ENCODE assay signal across 9 cellular contexts in the genomic region with DNA sequence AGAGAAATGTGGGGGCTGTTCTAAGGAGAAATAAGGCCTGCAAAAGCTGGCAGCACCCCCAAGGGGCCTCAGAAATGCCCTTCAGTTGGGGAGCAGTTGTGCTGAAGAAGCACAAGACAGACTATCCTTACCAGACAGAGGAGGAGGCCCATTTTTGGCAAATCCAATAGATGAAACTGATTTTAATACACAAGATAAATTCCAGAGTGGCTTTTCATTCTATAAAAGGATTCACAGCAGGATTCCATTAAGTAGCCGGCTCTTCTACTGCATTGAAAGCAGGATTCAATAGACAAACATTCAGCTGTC. TPM values are rescaled to one million over a fixed set of nuclear protein-coding genes. Genes with fewer than 3 reads are reported as not detected.
DNase-seq lines count a peak whose midpoint lies in the region; ATAC-seq and TF ChIP-seq lines count a peak whose summit lies in the region.
"Had no signal": no experiment of that assay in that cellular context is flagged by ENCODE, and none has a peak within 500 bp of the region (broad histone marks: within the 10 kb centered on the region; RNA-seq: fewer than 3 reads in every experiment).

No MANE protein-coding gene starts in this region.

- H3K9me3 ChIP-seq in cardiac muscle cell (ENCODE audit: low read depth) (no peaks in the 10 kb centered on the region), transverse colon (no peaks in the 10 kb centered on the region)
- H3K9me3 ChIP-seq: Caco-2 had no signal

- in situ Hi-C loops in transverse colon (cut with MboI; ENCODE audit: low pct_ligation_motif_present in 1 of 4, low pct_unique_long_range_greater_than_20kb in 1 of 4, low sequenced_read_pairs in 3 of 4) = no loop called here

- no peaks in the 10 kb centered on the region for H3K27me3 Mint-ChIP-seq in activated T-helper 2 cell treated with anti-CD3 and anti-CD28 coated beads, Interferon-gamma antibody, Interleukin-2, Interleukin-4, amounts not matched to agents 10 μg/mL and 5 μg/mL and 100 μg/mL, durations not matched to agents 14 hours and 24 hours and 36 hours (ENCODE audit: low read depth)
- no peaks in the 10 kb centered on the region for H3K27me3 Mint-ChIP-seq in mesothelial cell of epicardium (ENCODE audit: low read depth)

- peak overlapping the region; percentile 90 for H3K4me3 Mint-ChIP-seq in activated T-helper 2 cell treated with anti-CD3 and anti-CD28 coated beads, Interferon-gamma antibody, Interleukin-2, Interleukin-4, amounts not matched to agents 10 μg/mL and 5 μg/mL and 100 μg/mL, durations not matched to agents 14 hours and 24 hours and 36 hours (ENCODE audit: low read depth)
- H3K4me3 Mint-ChIP-seq in mesothelial cell of epicardium = no peak overlapping the region

- peaks cover 49% of the 10 kb centered on the region for H3K4me1 Mint-ChIP-seq in activated T-helper 2 cell treated with anti-CD3 and anti-CD28 coated beads, Interferon-gamma antibody, Interleukin-2, Interleukin-4, amounts not matched to agents 10 μg/mL and 5 μg/mL and 100 μg/mL, durations not matched to agents 14 hours and 24 hours and 36 hours (ENCODE audit: low read depth)
- peaks cover 21% of the 10 kb centered on the region for H3K4me1 Mint-ChIP-seq in mesothelial cell of epicardium

- H3K27ac ChIP-seq in cardiac muscle cell (peak overlapping the region; percentile 85), transverse colon (peak overlapping the region; percentile 74 to 93 (median 82))

- H3K27ac Mint-ChIP-seq in activated T-helper 2 cell treated with anti-CD3 and anti-CD28 coated beads, Interferon-gamma antibody, Interleukin-2, Interleukin-4, amounts not matched to agents 10 μg/mL and 5 μg/mL and 100 μg/mL, durations not matched to agents 14 hours and 24 hours and 36 hours = peak overlapping the region; percentile 100
- peak overlapping the region; percentile 93 for H3K27ac Mint-ChIP-seq in mesothelial cell of epicardium

- H3K36me3 ChIP-seq in cardiac muscle cell (no peaks in the 10 kb centered on the region), transverse colon (no peaks in the 10 kb centered on the region)

- WGBS in transverse colon (ENCODE audit: low coverage in 1 of 2), 2 donors = 36% methylated on average over 1 of the region's 1 CpG; no CpG with 5 or more reads in 1 of the 2 donors

- TF ChIP-seq CTCF in cardiac muscle cell (IDR thresholded peaks at IDR 0.05; ENCODE audit: low read depth, low read length) = no peak
- no peak for TF ChIP-seq CTCF in mesothelial cell of epicardium (IDR thresholded peaks at IDR 0.05; ENCODE audit: unreplicated experiment)
- no peak for TF ChIP-seq CTCF in transverse colon (IDR thresholded peaks at IDR 0.05)

- TF ChIP-seq EP300 in transverse colon (IDR thresholded peaks at IDR 0.05; ENCODE audit: low read depth) = no peak

- intact Hi-C loops in left ventricle myocardium superior (cut with micrococcal nuclease) = no loop called here
- intact Hi-C loops in activated T-helper 2 cell treated with anti-CD3 and anti-CD28 coated beads, Interferon-gamma antibody, Interleukin-2, Interleukin-4, amounts not matched to agents 10 μg/mL and 5 μg/mL and 100 μg/mL, durations not matched to agents 14 hours and 24 hours and 36 hours (cut with micrococcal nuclease) = loop anchor here (5.0 kb wide), 1 partner anchor 187 kb away; a partner anchor contains a TSS
- intact Hi-C loops in transverse colon (cut with DNase I; ENCODE audit: low total_unique reads) = no loop called here

- DNase-seq in cardiac muscle cell (ENCODE audit: low read depth in 1 of 2, low spot score in 1 of 2) (no peak), left ventricle myocardium superior (no peak), mesothelial cell of epicardium (ENCODE audit: low spot score in 2 of 2, unreplicated experiment in 2 of 2) (no peak), transverse colon (no peak), NCI-H2171 treated with DMSO at 0.1 percent for 48 hours (lab: John Stamatoyannopoulos, UW) (no peak)
- no peak for DNase-seq in activated T-helper 2 cell treated with anti-CD3 and anti-CD28 coated beads, Interferon-gamma antibody, Interleukin-2, Interleukin-4, amounts not matched to agents 10 μg/mL and 5 μg/mL and 100 μg/mL, durations not matched to agents 14 hours and 24 hours and 36 hours (ENCODE audit: low spot score)
- DNase-seq: Caco-2 had no signal

- ATAC-seq in left ventricle myocardium superior (no peak), GM21528 (IDR thresholded peaks at IDR 0.05; ENCODE audit: low FRiP score, unreplicated experiment) (no peak), GM18505 (IDR thresholded peaks at IDR 0.05; ENCODE audit: unreplicated experiment) (no peak)

- H3K4me3 ChIP-seq in cardiac muscle cell (no peak overlapping the region), transverse colon (no peak overlapping the region)

- peaks cover 46% of the 10 kb centered on the region for H3K36me3 Mint-ChIP-seq in activated T-helper 2 cell treated with anti-CD3 and anti-CD28 coated beads, Interferon-gamma antibody, Interleukin-2, Interleukin-4, amounts not matched to agents 10 μg/mL and 5 μg/mL and 100 μg/mL, durations not matched to agents 14 hours and 24 hours and 36 hours (ENCODE audit: low read depth)
- no peaks in the 10 kb centered on the region for H3K36me3 Mint-ChIP-seq in mesothelial cell of epicardium

- TF ChIP-seq POLR2A in transverse colon (IDR thresholded peaks at IDR 0.05) = no peak
- no peak for TF ChIP-seq POLR2A in GM18505 (IDR thresholded peaks at IDR 0.05; ENCODE audit: borderline replicate concordance, extremely low read depth, insufficient read depth, insufficient read length)

- no peaks in the 10 kb centered on the region for H3K9me3 Mint-ChIP-seq in activated T-helper 2 cell treated with anti-CD3 and anti-CD28 coated beads, Interferon-gamma antibody, Interleukin-2, Interleukin-4, amounts not matched to agents 10 μg/mL and 5 μg/mL and 100 μg/mL, durations not matched to agents 14 hours and 24 hours and 36 hours
- peaks cover 10% of the 10 kb centered on the region for H3K9me3 Mint-ChIP-seq in mesothelial cell of epicardium

- H3K4me1 ChIP-seq in cardiac muscle cell (ENCODE audit: low read depth) (peaks cover 13% of the 10 kb centered on the region), transverse colon (peaks cover 0 to 11% (median 4%) of the 10 kb centered on the region in 4 donors)
- H3K4me1 ChIP-seq: Caco-2 had no signal

- H3K27me3 ChIP-seq in cardiac muscle cell = no peaks in the 10 kb centered on the region
- H3K27me3 ChIP-seq in transverse colon = no peaks in the 10 kb centered on the region

RNA-seq across cellular contexts. Expression of a gene that starts 8.1 kb away (rescaled TPM):
- total RNA-seq in cardiac muscle cell = 69.3 and 78.7 TPM in 2 replicates
- polyA plus RNA-seq in cardiac muscle cell = 51.0 and 54.6 TPM in 2 replicates
- 7.6 TPM for total RNA-seq in left ventricle myocardium superior
- 175 and 179 TPM in 2 replicates for total RNA-seq in activated T-helper 2 cell treated with anti-CD3 and anti-CD28 coated beads, Interferon-gamma antibody, Interleukin-2, Interleukin-4, amounts not matched to agents 10 μg/mL and 5 μg/mL and 100 μg/mL, durations not matched to agents 14 hours and 24 hours and 36 hours
- total RNA-seq in mesothelial cell of epicardium = 57.6 to 62.7 TPM (median 58.1 TPM) in 3 replicates
- 10 to 100 TPM in 3 of 4 donors, 1 to 10 TPM in 1; 9.4 to 88.2 (median 21.8) TPM for total RNA-seq in transverse colon
